ENCODE assay signal across 1 cellular context in the genomic region with DNA sequence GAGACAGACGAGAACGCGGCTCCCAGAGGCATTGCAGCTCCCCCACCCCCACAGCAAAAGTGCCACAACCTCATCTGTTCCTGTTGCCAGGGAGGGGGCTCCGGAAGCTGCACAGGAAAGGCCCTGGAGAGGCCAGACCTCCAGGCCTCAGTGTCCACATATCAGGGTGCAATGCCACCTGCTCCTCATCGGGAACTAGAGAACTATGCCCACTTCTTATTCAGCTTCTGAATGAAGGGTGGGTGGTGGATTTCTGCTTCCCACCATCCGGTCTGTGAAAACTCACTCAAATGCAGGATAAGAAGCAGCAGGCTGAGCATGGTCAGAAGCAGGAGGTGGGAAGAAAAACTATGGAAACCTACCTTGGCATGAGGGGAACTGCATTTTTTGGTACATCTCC.
TF ChIP-seq lines count a peak whose summit lies in the region.

No MANE protein-coding gene starts in this region.

TF ChIP-seq in K562, 482 proteins besides CTCF, POLR2A, EP300 and RAD21 (continued from another document):
- no peak for TF ChIP-seq GTF3C2 (IDR thresholded peaks at IDR 0.05; ENCODE audit: borderline replicate concordance, extremely low read depth, insufficient read length)
- no peak for TF ChIP-seq ZNF699 (CRISPR knock-in tag; IDR thresholded peaks at IDR 0.05; ENCODE audit: insufficient replicate concordance)
- TF ChIP-seq YY1 (IDR thresholded peaks at IDR 0.05; ENCODE audit: borderline replicate concordance in 1 of 3, control insufficient read depth in 1 of 3, extremely low read depth in 1 of 3, insufficient read depth in 3 of 3, insufficient read length in 1 of 3, insufficient replicate concordance in 2 of 3, low read depth in 1 of 3, low read length in 2 of 3): no peak
- TF ChIP-seq MED1 (CRISPR knock-in tag; IDR thresholded peaks at IDR 0.05; ENCODE audit: borderline replicate concordance): no peak
- TF ChIP-seq, protein P1, sequence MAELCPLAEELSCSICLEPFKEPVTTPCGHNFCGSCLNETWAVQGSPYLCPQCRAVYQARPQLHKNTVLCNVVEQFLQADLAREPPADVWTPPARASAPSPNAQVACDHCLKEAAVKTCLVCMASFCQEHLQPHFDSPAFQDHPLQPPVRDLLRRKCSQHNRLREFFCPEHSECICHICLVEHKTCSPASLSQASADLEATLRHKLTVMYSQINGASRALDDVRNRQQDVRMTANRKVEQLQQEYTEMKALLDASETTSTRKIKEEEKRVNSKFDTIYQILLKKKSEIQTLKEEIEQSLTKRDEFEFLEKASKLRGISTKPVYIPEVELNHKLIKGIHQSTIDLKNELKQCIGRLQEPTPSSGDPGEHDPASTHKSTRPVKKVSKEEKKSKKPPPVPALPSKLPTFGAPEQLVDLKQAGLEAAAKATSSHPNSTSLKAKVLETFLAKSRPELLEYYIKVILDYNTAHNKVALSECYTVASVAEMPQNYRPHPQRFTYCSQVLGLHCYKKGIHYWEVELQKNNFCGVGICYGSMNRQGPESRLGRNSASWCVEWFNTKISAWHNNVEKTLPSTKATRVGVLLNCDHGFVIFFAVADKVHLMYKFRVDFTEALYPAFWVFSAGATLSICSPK (IDR thresholded peaks at IDR 0.05; ENCODE audit: borderline replicate concordance): no peak
- no peak for TF ChIP-seq TAL1 (IDR thresholded peaks at IDR 0.05)
- no peak for TF ChIP-seq NUFIP1 (IDR thresholded peaks at IDR 0.05; ENCODE audit: partially characterized antibody)
- no peak for TF ChIP-seq RUNX1 (IDR thresholded peaks at IDR 0.05; ENCODE audit: low read depth)
- TF ChIP-seq FUS (optimal IDR thresholded peaks at IDR 0.05; ENCODE audit: low read depth, low read length): no peak
- no peak for TF ChIP-seq ARNT (IDR thresholded peaks at IDR 0.05)
- TF ChIP-seq RBBP5 (IDR thresholded peaks at IDR 0.05; ENCODE audit: borderline replicate concordance, insufficient read depth, low read length, poor library complexity, severe bottlenecking): no peak
- TF ChIP-seq RBM25 (IDR thresholded peaks at IDR 0.05; ENCODE audit: low read depth, low read length, severe bottlenecking): no peak
- TF ChIP-seq NRF1 (conservative IDR thresholded peaks at IDR 0.05 in 1 of 2, IDR thresholded peaks at IDR 0.05 in 1 of 2): no peak
- no peak for TF ChIP-seq NONO (IDR thresholded peaks at IDR 0.05; ENCODE audit: low read depth in 2 of 2, low read length in 1 of 2)
- TF ChIP-seq ZNF12 (CRISPR knock-in tag; IDR thresholded peaks at IDR 0.05): 0 out of 2 replicates have a peak, but pooled peaks have one; percentile 52
- TF ChIP-seq MIER1 (IDR thresholded peaks at IDR 0.05; ENCODE audit: low read depth): no peak
- TF ChIP-seq, protein P2, sequence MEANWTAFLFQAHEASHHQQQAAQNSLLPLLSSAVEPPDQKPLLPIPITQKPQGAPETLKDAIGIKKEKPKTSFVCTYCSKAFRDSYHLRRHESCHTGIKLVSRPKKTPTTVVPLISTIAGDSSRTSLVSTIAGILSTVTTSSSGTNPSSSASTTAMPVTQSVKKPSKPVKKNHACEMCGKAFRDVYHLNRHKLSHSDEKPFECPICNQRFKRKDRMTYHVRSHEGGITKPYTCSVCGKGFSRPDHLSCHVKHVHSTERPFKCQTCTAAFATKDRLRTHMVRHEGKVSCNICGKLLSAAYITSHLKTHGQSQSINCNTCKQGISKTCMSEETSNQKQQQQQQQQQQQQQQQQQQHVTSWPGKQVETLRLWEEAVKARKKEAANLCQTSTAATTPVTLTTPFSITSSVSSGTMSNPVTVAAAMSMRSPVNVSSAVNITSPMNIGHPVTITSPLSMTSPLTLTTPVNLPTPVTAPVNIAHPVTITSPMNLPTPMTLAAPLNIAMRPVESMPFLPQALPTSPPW (CRISPR knock-in tag; IDR thresholded peaks at IDR 0.05): no peak
- 0 out of 2 replicates have a peak, but pooled peaks have one; percentile 7 for TF ChIP-seq CTBP1 (IDR thresholded peaks at IDR 0.05; ENCODE audit: borderline replicate concordance)
- 0 out of 4 replicates have a peak, but pooled peaks of 1 of the 2 experiments have one; percentile 14 for TF ChIP-seq KDM4B (IDR thresholded peaks at IDR 0.05; ENCODE audit: borderline replicate concordance in 2 of 2, low read depth in 1 of 2)
- peak; percentile 79 for TF ChIP-seq CBX2 (IDR thresholded peaks at IDR 0.05; ENCODE audit: insufficient read depth, low read length, poor library complexity, severe bottlenecking)
- peak; percentile 24; the same call in 1 of the 2 replicates for TF ChIP-seq ZBTB7A (IDR thresholded peaks at IDR 0.05; ENCODE audit: borderline replicate concordance, control insufficient read depth, low read depth, low read length)
- TF ChIP-seq PRMT5 (CRISPR knock-in tag; IDR thresholded peaks at IDR 0.05): no peak
- no peak for TF ChIP-seq NR2C1 (IDR thresholded peaks at IDR 0.05)
- no peak for TF ChIP-seq NR2C1 (tag; IDR thresholded peaks at IDR 0.05)
- TF ChIP-seq, protein P3, sequence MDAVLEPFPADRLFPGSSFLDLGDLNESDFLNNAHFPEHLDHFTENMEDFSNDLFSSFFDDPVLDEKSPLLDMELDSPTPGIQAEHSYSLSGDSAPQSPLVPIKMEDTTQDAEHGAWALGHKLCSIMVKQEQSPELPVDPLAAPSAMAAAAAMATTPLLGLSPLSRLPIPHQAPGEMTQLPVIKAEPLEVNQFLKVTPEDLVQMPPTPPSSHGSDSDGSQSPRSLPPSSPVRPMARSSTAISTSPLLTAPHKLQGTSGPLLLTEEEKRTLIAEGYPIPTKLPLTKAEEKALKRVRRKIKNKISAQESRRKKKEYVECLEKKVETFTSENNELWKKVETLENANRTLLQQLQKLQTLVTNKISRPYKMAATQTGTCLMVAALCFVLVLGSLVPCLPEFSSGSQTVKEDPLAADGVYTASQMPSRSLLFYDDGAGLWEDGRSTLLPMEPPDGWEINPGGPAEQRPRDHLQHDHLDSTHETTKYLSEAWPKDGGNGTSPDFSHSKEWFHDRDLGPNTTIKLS (IDR thresholded peaks at IDR 0.05; ENCODE audit: borderline replicate concordance, low read depth): no peak
- TF ChIP-seq FIP1L1 (IDR thresholded peaks at IDR 0.05; ENCODE audit: low read depth, low read length, poor library complexity, severe bottlenecking): no peak
- TF ChIP-seq, protein P4, sequence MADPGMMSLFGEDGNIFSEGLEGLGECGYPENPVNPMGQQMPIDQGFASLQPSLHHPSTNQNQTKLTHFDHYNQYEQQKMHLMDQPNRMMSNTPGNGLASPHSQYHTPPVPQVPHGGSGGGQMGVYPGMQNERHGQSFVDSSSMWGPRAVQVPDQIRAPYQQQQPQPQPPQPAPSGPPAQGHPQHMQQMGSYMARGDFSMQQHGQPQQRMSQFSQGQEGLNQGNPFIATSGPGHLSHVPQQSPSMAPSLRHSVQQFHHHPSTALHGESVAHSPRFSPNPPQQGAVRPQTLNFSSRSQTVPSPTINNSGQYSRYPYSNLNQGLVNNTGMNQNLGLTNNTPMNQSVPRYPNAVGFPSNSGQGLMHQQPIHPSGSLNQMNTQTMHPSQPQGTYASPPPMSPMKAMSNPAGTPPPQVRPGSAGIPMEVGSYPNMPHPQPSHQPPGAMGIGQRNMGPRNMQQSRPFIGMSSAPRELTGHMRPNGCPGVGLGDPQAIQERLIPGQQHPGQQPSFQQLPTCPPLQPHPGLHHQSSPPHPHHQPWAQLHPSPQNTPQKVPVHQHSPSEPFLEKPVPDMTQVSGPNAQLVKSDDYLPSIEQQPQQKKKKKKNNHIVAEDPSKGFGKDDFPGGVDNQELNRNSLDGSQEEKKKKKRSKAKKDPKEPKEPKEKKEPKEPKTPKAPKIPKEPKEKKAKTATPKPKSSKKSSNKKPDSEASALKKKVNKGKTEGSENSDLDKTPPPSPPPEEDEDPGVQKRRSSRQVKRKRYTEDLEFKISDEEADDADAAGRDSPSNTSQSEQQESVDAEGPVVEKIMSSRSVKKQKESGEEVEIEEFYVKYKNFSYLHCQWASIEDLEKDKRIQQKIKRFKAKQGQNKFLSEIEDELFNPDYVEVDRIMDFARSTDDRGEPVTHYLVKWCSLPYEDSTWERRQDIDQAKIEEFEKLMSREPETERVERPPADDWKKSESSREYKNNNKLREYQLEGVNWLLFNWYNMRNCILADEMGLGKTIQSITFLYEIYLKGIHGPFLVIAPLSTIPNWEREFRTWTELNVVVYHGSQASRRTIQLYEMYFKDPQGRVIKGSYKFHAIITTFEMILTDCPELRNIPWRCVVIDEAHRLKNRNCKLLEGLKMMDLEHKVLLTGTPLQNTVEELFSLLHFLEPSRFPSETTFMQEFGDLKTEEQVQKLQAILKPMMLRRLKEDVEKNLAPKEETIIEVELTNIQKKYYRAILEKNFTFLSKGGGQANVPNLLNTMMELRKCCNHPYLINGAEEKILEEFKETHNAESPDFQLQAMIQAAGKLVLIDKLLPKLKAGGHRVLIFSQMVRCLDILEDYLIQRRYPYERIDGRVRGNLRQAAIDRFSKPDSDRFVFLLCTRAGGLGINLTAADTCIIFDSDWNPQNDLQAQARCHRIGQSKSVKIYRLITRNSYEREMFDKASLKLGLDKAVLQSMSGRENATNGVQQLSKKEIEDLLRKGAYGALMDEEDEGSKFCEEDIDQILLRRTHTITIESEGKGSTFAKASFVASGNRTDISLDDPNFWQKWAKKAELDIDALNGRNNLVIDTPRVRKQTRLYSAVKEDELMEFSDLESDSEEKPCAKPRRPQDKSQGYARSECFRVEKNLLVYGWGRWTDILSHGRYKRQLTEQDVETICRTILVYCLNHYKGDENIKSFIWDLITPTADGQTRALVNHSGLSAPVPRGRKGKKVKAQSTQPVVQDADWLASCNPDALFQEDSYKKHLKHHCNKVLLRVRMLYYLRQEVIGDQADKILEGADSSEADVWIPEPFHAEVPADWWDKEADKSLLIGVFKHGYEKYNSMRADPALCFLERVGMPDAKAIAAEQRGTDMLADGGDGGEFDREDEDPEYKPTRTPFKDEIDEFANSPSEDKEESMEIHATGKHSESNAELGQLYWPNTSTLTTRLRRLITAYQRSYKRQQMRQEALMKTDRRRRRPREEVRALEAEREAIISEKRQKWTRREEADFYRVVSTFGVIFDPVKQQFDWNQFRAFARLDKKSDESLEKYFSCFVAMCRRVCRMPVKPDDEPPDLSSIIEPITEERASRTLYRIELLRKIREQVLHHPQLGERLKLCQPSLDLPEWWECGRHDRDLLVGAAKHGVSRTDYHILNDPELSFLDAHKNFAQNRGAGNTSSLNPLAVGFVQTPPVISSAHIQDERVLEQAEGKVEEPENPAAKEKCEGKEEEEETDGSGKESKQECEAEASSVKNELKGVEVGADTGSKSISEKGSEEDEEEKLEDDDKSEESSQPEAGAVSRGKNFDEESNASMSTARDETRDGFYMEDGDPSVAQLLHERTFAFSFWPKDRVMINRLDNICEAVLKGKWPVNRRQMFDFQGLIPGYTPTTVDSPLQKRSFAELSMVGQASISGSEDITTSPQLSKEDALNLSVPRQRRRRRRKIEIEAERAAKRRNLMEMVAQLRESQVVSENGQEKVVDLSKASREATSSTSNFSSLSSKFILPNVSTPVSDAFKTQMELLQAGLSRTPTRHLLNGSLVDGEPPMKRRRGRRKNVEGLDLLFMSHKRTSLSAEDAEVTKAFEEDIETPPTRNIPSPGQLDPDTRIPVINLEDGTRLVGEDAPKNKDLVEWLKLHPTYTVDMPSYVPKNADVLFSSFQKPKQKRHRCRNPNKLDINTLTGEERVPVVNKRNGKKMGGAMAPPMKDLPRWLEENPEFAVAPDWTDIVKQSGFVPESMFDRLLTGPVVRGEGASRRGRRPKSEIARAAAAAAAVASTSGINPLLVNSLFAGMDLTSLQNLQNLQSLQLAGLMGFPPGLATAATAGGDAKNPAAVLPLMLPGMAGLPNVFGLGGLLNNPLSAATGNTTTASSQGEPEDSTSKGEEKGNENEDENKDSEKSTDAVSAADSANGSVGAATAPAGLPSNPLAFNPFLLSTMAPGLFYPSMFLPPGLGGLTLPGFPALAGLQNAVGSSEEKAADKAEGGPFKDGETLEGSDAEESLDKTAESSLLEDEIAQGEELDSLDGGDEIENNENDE (IDR thresholded peaks at IDR 0.05; ENCODE audit: low read depth, low read length): no peak
- TF ChIP-seq KLF1 (tag; IDR thresholded peaks at IDR 0.05): 0 out of 2 replicates have a peak, but pooled peaks have one; percentile 55
- TF ChIP-seq KAT8 (IDR thresholded peaks at IDR 0.05; ENCODE audit: low read depth): no peak
- TF ChIP-seq ZNF639 (CRISPR knock-in tag; conservative IDR thresholded peaks at IDR 0.05 in 1 of 2, IDR thresholded peaks at IDR 0.05 in 1 of 2): 0 out of 4 replicates have a peak, but pooled peaks of 1 of the 2 experiments have one; percentile 23
- peak; percentile 68 for TF ChIP-seq ZNF740 (CRISPR knock-in tag; IDR thresholded peaks at IDR 0.05)
- TF ChIP-seq ZNF740 (tag; IDR thresholded peaks at IDR 0.05): no peak
- TF ChIP-seq NFE2 (IDR thresholded peaks at IDR 0.05; ENCODE audit: low read depth): no peak
